28 cellular contexts compared by ENCODE assay signal in genomic region chr20:36677422-36677771, GRCh38. TPM values are rescaled to one million over a fixed set of nuclear protein-coding genes. Genes with fewer than 3 reads are reported as not detected.
A peak's percentile ranks its signal among the peaks of the same experiment; 100 is the strongest.
DNase-seq lines count a peak whose midpoint lies in the region; TF ChIP-seq lines count a peak whose summit lies in the region.
"Had no signal": no experiment of that assay in that cellular context is flagged by ENCODE, and none has a peak within 500 bp of the region (broad histone marks: within the 10 kb centered on the region; RNA-seq: fewer than 3 reads in every experiment).

No MANE protein-coding gene starts in this region.

- H3K27ac ChIP-seq in H9 (ENCODE audit: insufficient read length, low read depth, low read length) (no peak overlapping the region), neuronal stem cell (replicated peaks; ENCODE audit: low read length) (peak overlapping the region; percentile 69)
- H3K27ac ChIP-seq: gastrocnemius medialis had no signal

- peak overlapping the region; percentile 88 to 98 (median 96) for H3K27ac Mint-ChIP-seq in H9
- H3K27ac Mint-ChIP-seq: activated CD8-positive, alpha-beta memory T cell treated with anti-CD3 and anti-CD28 coated beads, Interleukin-2, amount 10 ng/mL, durations not matched to agents 7 days and 5 days; activated naive CD4-positive, alpha-beta T cell treated with anti-CD3 and anti-CD28 coated beads, Interleukin-2, amount 10 ng/mL, durations not matched to agents 7 days and 5 days; T-helper 17 cell had no signal

- no peaks in the 10 kb centered on the region for H3K79me2 ChIP-seq in H9 (ENCODE audit: insufficient read depth, low read length)

- no CpG with 5 or more reads among the region's 8 CpGs for WGBS in H9 (ENCODE audit: extremely low coverage, insufficient read length, low lambda C conversion rate)
- WGBS in neuronal stem cell (ENCODE audit: extremely low coverage in 2 of 2, insufficient read length in 2 of 2, insufficient replicate concordance in 1 of 2), 2 donors, result no CpG with 5 or more reads among the region's 8 CpGs

- H3K9me3 Mint-ChIP-seq in H9, result no peaks in the 10 kb centered on the region
- H3K9me3 Mint-ChIP-seq: activated naive CD4-positive, alpha-beta T cell treated with anti-CD3 and anti-CD28 coated beads, Interleukin-2, amount 10 ng/mL, durations not matched to agents 7 days and 5 days had no signal

- H3K23ac ChIP-seq in H9 (ENCODE audit: insufficient read length, low read depth, low read length) (no peak overlapping the region), neuronal stem cell (ENCODE audit: low read depth, low read length, poor library complexity) (no peak overlapping the region)

- H2BK15ac ChIP-seq in H9 (ENCODE audit: low read depth, low read length) (no peak overlapping the region), neuronal stem cell (ENCODE audit: low read length) (no peak overlapping the region)

- DNase-seq in H9 (no peak), SHP77 (lab: John Stamatoyannopoulos, UW) (peak; percentile 87 to 91), neuronal stem cell (ENCODE audit: low spot score) (no peak), KBM-7 (no peak), OCI-M1 (lab: John Stamatoyannopoulos, UW) (no peak), SIG-M5 (lab: John Stamatoyannopoulos, UW) (no peak)
- DNase-seq: activated CD4-positive, alpha-beta T cell treated with anti-CD3 and anti-CD28 coated beads for 48 hours; activated CD8-positive, alpha-beta memory T cell treated with anti-CD3 and anti-CD28 coated beads, Interleukin-2, amount 10 ng/mL, durations not matched to agents 7 days and 5 days; activated naive CD4-positive, alpha-beta T cell treated with anti-CD3 and anti-CD28 coated beads, Interleukin-2, amount 10 ng/mL, durations not matched to agents 7 days and 5 days; amniotic stem cell; cortex of kidney; gastrocnemius medialis; HCEC 1CT; MM.1S; NCI-H1417; NCI-H524; occipital lobe; SK-N-SH; small intestine; stimulated activated CD4-positive, alpha-beta T cell treated with anti-CD3 and anti-CD28 coated beads, Interleukin-2, amount 100 ng/mL, for 24 hours; substantia nigra; T-helper 17 cell had no signal

- peaks cover 8 to 12% of the 10 kb centered on the region in 2 experiments for H3K4me1 Mint-ChIP-seq in H9
- H3K4me1 Mint-ChIP-seq: activated CD8-positive, alpha-beta memory T cell treated with anti-CD3 and anti-CD28 coated beads, Interleukin-2, amount 10 ng/mL, durations not matched to agents 7 days and 5 days; activated naive CD4-positive, alpha-beta T cell treated with anti-CD3 and anti-CD28 coated beads, Interleukin-2, amount 10 ng/mL, durations not matched to agents 7 days and 5 days; T-helper 17 cell had no signal

- peak overlapping the region; percentile 77 to 84 for H3K4me3 Mint-ChIP-seq in H9
- H3K4me3 Mint-ChIP-seq: activated CD8-positive, alpha-beta memory T cell treated with anti-CD3 and anti-CD28 coated beads, Interleukin-2, amount 10 ng/mL, durations not matched to agents 7 days and 5 days; activated naive CD4-positive, alpha-beta T cell treated with anti-CD3 and anti-CD28 coated beads, Interleukin-2, amount 10 ng/mL, durations not matched to agents 7 days and 5 days; T-helper 17 cell had no signal

- H3K4me2 ChIP-seq in H9 (ENCODE audit: insufficient read depth, insufficient read length, low read length), result peak overlapping the region; percentile 24
- H3K4me2 ChIP-seq in neuronal stem cell (ENCODE audit: insufficient read depth, low read length, poor library complexity, severe bottlenecking), result peak overlapping the region; percentile 65
- H3K4me2 ChIP-seq: SK-N-SH had no signal

- H3K4me3 ChIP-seq in iPS-15b (ENCODE audit: low read depth, low read length) (peak overlapping the region; percentile 80), neuronal stem cell (ENCODE audit: low read length in 2 of 2) (peak overlapping the region in 1 of 2 donors; percentile 59)
- H3K4me3 ChIP-seq: gastrocnemius medialis, GM12878, lung had no signal

- H3K56ac ChIP-seq in H9 (ENCODE audit: insufficient read length, low read depth, low read length), result no peak overlapping the region

- H3K4me1 ChIP-seq in H9 (ENCODE audit: insufficient read depth, low read length), result no peaks in the 10 kb centered on the region
- H3K4me1 ChIP-seq in iPS-15b (ENCODE audit: control insufficient read depth, insufficient read depth, low read length), result no peaks in the 10 kb centered on the region
- H3K4me1 ChIP-seq in neuronal stem cell (ENCODE audit: control insufficient read depth in 2 of 2, insufficient read depth in 1 of 2, low read depth in 1 of 2, low read length in 2 of 2), result peaks cover 0 to 2% of the 10 kb centered on the region in 2 donors
- H3K4me1 ChIP-seq: gastrocnemius medialis had no signal

- H4K91ac ChIP-seq in H9 (ENCODE audit: insufficient read length, low read depth, low read length) (no peak overlapping the region), neuronal stem cell (ENCODE audit: low read depth, low read length, poor library complexity) (no peak overlapping the region)

- H3K36me3 ChIP-seq in iPS-15b (ENCODE audit: control insufficient read depth, insufficient read depth, low read length), result no peaks in the 10 kb centered on the region
- H3K36me3 ChIP-seq in neuronal stem cell (replicated peaks in 1 of 2; ENCODE audit: control insufficient read depth in 2 of 2, insufficient read depth in 2 of 2, low read length in 2 of 2), result peaks cover 0 to 12% of the 10 kb centered on the region in 2 donors

- H3K9ac ChIP-seq in H9 (ENCODE audit: extremely low read depth, insufficient read length, low read length), result no peak overlapping the region
- peak overlapping the region; percentile 47 for H3K9ac ChIP-seq in iPS-15b (ENCODE audit: low read depth, low read length)
- peak overlapping the region; percentile 76 for H3K9ac ChIP-seq in neuronal stem cell (ENCODE audit: low read depth, low read length, poor library complexity)
- H3K9ac ChIP-seq: SK-N-SH had no signal

- no peak overlapping the region for H2BK20ac ChIP-seq in H9 (ENCODE audit: low read depth, low read length, poor library complexity, severe bottlenecking)

- no peaks in the 10 kb centered on the region for H4K20me1 ChIP-seq in H9 (ENCODE audit: control insufficient read depth, insufficient read depth, insufficient read length)

- H3K9me3 ChIP-seq in H9 (ENCODE audit: control insufficient read depth, low read depth, low read length) (no peaks in the 10 kb centered on the region), iPS-15b (ENCODE audit: control insufficient read depth, insufficient read depth, low read length) (no peaks in the 10 kb centered on the region), neuronal stem cell (replicated peaks in 1 of 2; ENCODE audit: control insufficient read depth in 2 of 2, insufficient read depth in 1 of 2, low read depth in 1 of 2, low read length in 2 of 2) (no peaks in the 10 kb centered on the region)
- H3K9me3 ChIP-seq: gastrocnemius medialis, SK-N-SH had no signal

- H4K8ac ChIP-seq in H9 (replicated peaks; ENCODE audit: insufficient read length, low read depth, low read length), result no peak overlapping the region
- H4K8ac ChIP-seq in neuronal stem cell (ENCODE audit: low read depth, low read length), result no peak overlapping the region

- H3T11ph ChIP-seq in H9 (ENCODE audit: low read length), result no peak overlapping the region

- peak; percentile 32; the same call in 2 of the 3 replicates for TF ChIP-seq CTCF in H9 (conservative IDR thresholded peaks at IDR 0.05)

- H2AK5ac ChIP-seq in H9 (ENCODE audit: insufficient read length, low read length), result no peak overlapping the region
- H2AK5ac ChIP-seq in neuronal stem cell (ENCODE audit: low read depth, low read length), result no peak overlapping the region

- in situ Hi-C loops in KBM-7 (cut with MboI; ENCODE audit: low pct_unique_long_range_greater_than_20kb, low sequenced_read_pairs), result no loop called here

- H2BK120ac ChIP-seq in H9 (ENCODE audit: low read depth, low read length, poor library complexity, severe bottlenecking) (no peak overlapping the region), neuronal stem cell (ENCODE audit: low read depth, low read length) (peak overlapping the region; percentile 73)

- H3K23me2 ChIP-seq in H9 (ENCODE audit: insufficient read length, low read depth, low read length, poor library complexity, severe bottlenecking), result no peaks in the 10 kb centered on the region

- H3K36me3 Mint-ChIP-seq in H9 (ENCODE audit: insufficient read depth in 1 of 3, low read depth in 3 of 3), result peaks cover 5 to 11% (median 6%) of the 10 kb centered on the region in 3 experiments; a peak in 5 of 7 replicates

- H3K79me1 ChIP-seq in H9 (ENCODE audit: insufficient read depth, low read depth, low read length, poor library complexity, severe bottlenecking) (no peaks in the 10 kb centered on the region), neuronal stem cell (ENCODE audit: low read depth, low read length) (no peaks in the 10 kb centered on the region)

- H2BK12ac ChIP-seq in H9 (ENCODE audit: insufficient read length, low read depth, low read length), result no peak overlapping the region
- H2BK12ac ChIP-seq in neuronal stem cell (ENCODE audit: low read length), result no peak overlapping the region

- H4K5ac ChIP-seq in H9 (ENCODE audit: insufficient read length, low read depth, low read length), result no peak overlapping the region

- H3K27me3 Mint-ChIP-seq in H9 (ENCODE audit: low read depth), result no peaks in the 10 kb centered on the region
- H3K27me3 Mint-ChIP-seq: activated CD8-positive, alpha-beta memory T cell treated with anti-CD3 and anti-CD28 coated beads, Interleukin-2, amount 10 ng/mL, durations not matched to agents 7 days and 5 days; activated naive CD4-positive, alpha-beta T cell treated with anti-CD3 and anti-CD28 coated beads, Interleukin-2, amount 10 ng/mL, durations not matched to agents 7 days and 5 days; T-helper 17 cell had no signal

- no peak overlapping the region for H3K14ac ChIP-seq in H9 (ENCODE audit: insufficient read depth, low read length)
- no peak overlapping the region for H3K14ac ChIP-seq in neuronal stem cell (ENCODE audit: low read length)

- H3K27me3 ChIP-seq in H9 (ENCODE audit: insufficient read depth, low read length), result no peaks in the 10 kb centered on the region
- H3K27me3 ChIP-seq in iPS-15b (ENCODE audit: control insufficient read depth, insufficient read depth, low read length), result no peaks in the 10 kb centered on the region
- no peaks in the 10 kb centered on the region for H3K27me3 ChIP-seq in neuronal stem cell (ENCODE audit: control insufficient read depth in 3 of 3, insufficient read depth in 3 of 3, low read depth in 1 of 3, low read length in 3 of 3)
- H3K27me3 ChIP-seq: gastrocnemius medialis had no signal

- H3K4ac ChIP-seq in H9 (ENCODE audit: low read depth, low read length) (no peak overlapping the region), neuronal stem cell (ENCODE audit: low read length) (no peak overlapping the region)

- H3K18ac ChIP-seq in H9 (ENCODE audit: insufficient read length, low read depth, low read length) (no peak overlapping the region), neuronal stem cell (ENCODE audit: low read length) (peak overlapping the region; percentile 78)

- H2AFZ ChIP-seq in H9 (ENCODE audit: low read length) (no peak overlapping the region), neuronal stem cell (ENCODE audit: low read length) (peak overlapping the region; percentile 95)

- no peak overlapping the region for H2BK5ac ChIP-seq in H9 (ENCODE audit: insufficient read length, low read length)
- peak overlapping the region; percentile 94 for H2BK5ac ChIP-seq in neuronal stem cell (ENCODE audit: low read length)

RNA-seq across cellular contexts. Expression of gene SLA2, which starts 31.4 kb away (rescaled TPM):
- total RNA-seq in H9 (2021), result 0.13 and 0.20 TPM in 2 replicates
- polyA plus RNA-seq in neuronal stem cell (2013, experiment 1 of 2), result 0.10 TPM
- 0.08 TPM for polyA plus RNA-seq in neuronal stem cell (2013, experiment 2 of 2)
- total RNA-seq: gastrocnemius medialis, occipital lobe, renal cortical epithelial cell, RPMI7951 had no signal
- polyA plus RNA-seq: BJ, SK-N-SH had no signal

Comparison
In these comparisons a context has a peak if more than half of its experiments do, and no peak if none do; other contexts are left out.
1. DNase-seq: peak in SHP77 (2 of 2); none in H9 (single experiment), neuronal stem cell (single experiment), KBM-7 (single experiment), OCI-M1 (single experiment) and SIG-M5 (single experiment).